ENCODE assay signal across 11 cellular contexts in genomic region chr2:219500135-219500534, GRCh38. TPM values are rescaled to one million over a fixed set of nuclear protein-coding genes. Genes with fewer than 3 reads are reported as not detected.
DNase-seq lines count a peak whose midpoint lies in the region; ATAC-seq and TF ChIP-seq lines count a peak whose summit lies in the region.
"Had no signal": no experiment of that assay in that cellular context is flagged by ENCODE, and none has a peak within 500 bp of the region (broad histone marks: within the 10 kb centered on the region; RNA-seq: fewer than 3 reads in every experiment).

No MANE protein-coding gene starts in this region.

- intact Hi-C loops in activated CD4-positive, alpha-beta T cell treated with anti-CD3 and anti-CD28 coated beads, Interleukin-2, amount 10 ng/mL, durations not matched to agents 24 days and 14 days (cut with micrococcal nuclease): no loop called here
- intact Hi-C loops in mammary epithelial cell (cut with micrococcal nuclease) (no loop called here), posterior cingulate gyrus (cut with DNase I) (no loop called here)

- no peak for DNase-seq in activated CD4-positive, alpha-beta T cell treated with anti-CD3 and anti-CD28 coated beads, Interleukin-2, amount 10 ng/mL, durations not matched to agents 24 days and 14 days
- DNase-seq in activated CD4-positive, alpha-beta T cell treated with anti-CD3 and anti-CD28 coated beads for 4 hours: no peak
- DNase-seq in M059J (ENCODE audit: low read depth): peak; percentile 47
- no peak for DNase-seq in mammary epithelial cell
- no peak for DNase-seq in osteocyte (ENCODE audit: extremely low spot score, unreplicated experiment)
- no peak for DNase-seq in posterior cingulate gyrus
- DNase-seq: activated CD4-positive, alpha-beta T cell treated with anti-CD3 and anti-CD28 coated beads, Interleukin-2, amount 50 U/mL, for 4 hours; DMS153; head of caudate nucleus had no signal

- peaks cover 29% of the 10 kb centered on the region for H3K4me1 Mint-ChIP-seq in activated CD4-positive, alpha-beta T cell treated with anti-CD3 and anti-CD28 coated beads, Interleukin-2, amount 10 ng/mL, durations not matched to agents 24 days and 14 days
- H3K4me1 Mint-ChIP-seq in osteocyte (ENCODE audit: unreplicated experiment): peaks cover 25% of the 10 kb centered on the region

- H3K27me3 ChIP-seq in mammary epithelial cell (ENCODE audit: insufficient read depth, low read length): no peaks in the 10 kb centered on the region

- ATAC-seq in HG02623 (IDR thresholded peaks at IDR 0.05; ENCODE audit: unreplicated experiment): no peak
- no peak for ATAC-seq in GM21390 (IDR thresholded peaks at IDR 0.05; ENCODE audit: unreplicated experiment)

- H3K36me3 Mint-ChIP-seq in activated CD4-positive, alpha-beta T cell treated with anti-CD3 and anti-CD28 coated beads, Interleukin-2, amount 10 ng/mL, durations not matched to agents 24 days and 14 days (ENCODE audit: low read depth): peaks cover 10% of the 10 kb centered on the region
- H3K36me3 Mint-ChIP-seq in osteocyte (ENCODE audit: unreplicated experiment): peaks cover 13% of the 10 kb centered on the region

- peak overlapping the region; percentile 97 for H3K4me3 Mint-ChIP-seq in activated CD4-positive, alpha-beta T cell treated with anti-CD3 and anti-CD28 coated beads, Interleukin-2, amount 10 ng/mL, durations not matched to agents 24 days and 14 days
- peak overlapping the region; percentile 97 for H3K4me3 Mint-ChIP-seq in osteocyte (ENCODE audit: unreplicated experiment)

- TF ChIP-seq CTCF in mammary epithelial cell (conservative IDR thresholded peaks at IDR 0.05 in 1 of 2, IDR thresholded peaks at IDR 0.05 in 1 of 2; ENCODE audit: extremely low read depth in 1 of 2, insufficient read depth in 1 of 2, low read depth in 1 of 2, low read length in 2 of 2): peak; percentile 20 to 37
- TF ChIP-seq CTCF in osteocyte (IDR thresholded peaks at IDR 0.05): peak; percentile 40

- BruUV-seq in mammary epithelial cell (replicated peaks; lab: Mats Ljungman, UMichigan): no TSS peak

- peaks cover 24% of the 10 kb centered on the region for H3K27me3 Mint-ChIP-seq in activated CD4-positive, alpha-beta T cell treated with anti-CD3 and anti-CD28 coated beads, Interleukin-2, amount 10 ng/mL, durations not matched to agents 24 days and 14 days
- H3K27me3 Mint-ChIP-seq in osteocyte (ENCODE audit: unreplicated experiment): no peaks in the 10 kb centered on the region

- H3K9me3 Mint-ChIP-seq in activated CD4-positive, alpha-beta T cell treated with anti-CD3 and anti-CD28 coated beads, Interleukin-2, amount 10 ng/mL, durations not matched to agents 24 days and 14 days: no peaks in the 10 kb centered on the region
- no peaks in the 10 kb centered on the region for H3K9me3 Mint-ChIP-seq in osteocyte (ENCODE audit: unreplicated experiment)

- WGBS in mammary epithelial cell (ENCODE audit: low coverage, missing lambda C conversion rate): 88% methylated on average over 2 of the region's 2 CpGs

- in situ Hi-C loops in mammary epithelial cell (cut with MboI; ENCODE audit: low sequenced_read_pairs in 2 of 2): no loop called here

- peak overlapping the region; percentile 66 for H3K27ac Mint-ChIP-seq in activated CD4-positive, alpha-beta T cell treated with anti-CD3 and anti-CD28 coated beads, Interleukin-2, amount 10 ng/mL, durations not matched to agents 24 days and 14 days
- H3K27ac Mint-ChIP-seq in osteocyte (ENCODE audit: unreplicated experiment): peak overlapping the region; percentile 61

- no peak overlapping the region for H2AFZ ChIP-seq in mammary epithelial cell (ENCODE audit: low read depth, low read length)

- H3K9me3 ChIP-seq in mammary epithelial cell (replicated peaks; ENCODE audit: insufficient read depth, low read length): no peaks in the 10 kb centered on the region

- dilution Hi-C loops in mammary epithelial cell (cut with HindIII; ENCODE audit: low sequenced_read_pairs): loop anchor here (10.0 to 25.0 kb wide), 2 partner anchors 105 to 263 kb away; partner anchors contain the start of genes ANKZF1, ATG9A, GLB1L and STK16

- H3K27ac ChIP-seq in mammary epithelial cell (ENCODE audit: insufficient read depth, low read depth, low read length): no peak overlapping the region

- H3K79me2 ChIP-seq in mammary epithelial cell (ENCODE audit: insufficient read depth, low read length): peaks cover 17% of the 10 kb centered on the region

- no peaks in the 10 kb centered on the region for H3K36me3 ChIP-seq in mammary epithelial cell (ENCODE audit: insufficient read depth, low read length)

- no peak overlapping the region for H3K4me3 ChIP-seq in mammary epithelial cell (replicated peaks in 1 of 3; ENCODE audit: insufficient read depth in 1 of 3, low read depth in 2 of 3, low read length in 3 of 3)

- H4K20me1 ChIP-seq in mammary epithelial cell (ENCODE audit: insufficient read depth, low read length): no peaks in the 10 kb centered on the region

- peaks cover 18% of the 10 kb centered on the region for H3K4me1 ChIP-seq in mammary epithelial cell (ENCODE audit: insufficient read depth, low read length)

- CTCF ChIA-PET in mammary epithelial cell (lab: Charles Lee; ENCODE audit: low non-redundant PET): interaction anchor here (0.7 kb wide), 1 partner anchor 70 kb away, joined by 10 read pairs; no protein-coding TSS in a partner anchor

- H3K4me2 ChIP-seq in mammary epithelial cell (ENCODE audit: insufficient read depth, low read depth, low read length): peak overlapping the region; percentile 72

- H3K9ac ChIP-seq in mammary epithelial cell (ENCODE audit: insufficient read depth, low read length): no peak overlapping the region

RNA-seq across cellular contexts. Expression of gene GMPPA, which starts 1.4 kb away (rescaled TPM):
- total RNA-seq in activated CD4-positive, alpha-beta T cell treated with anti-CD3 and anti-CD28 coated beads, Interleukin-2, amount 10 ng/mL, durations not matched to agents 24 days and 14 days: 45.5 and 46.0 TPM in 2 replicates
- 81.6 and 89.2 TPM in 2 replicates for total RNA-seq in M059J (2014; rRNA removed; shearing (Covaris generic))
- total RNA-seq in mammary epithelial cell (10 to 100 TPM; 37.8 to 50.1 TPM), osteocyte (41.4 and 42.5 TPM in 2 replicates)
- polyA plus RNA-seq in mammary epithelial cell: 69.6 TPM
- 90.8 TPM for polyA minus RNA-seq in mammary epithelial cell

RNA-seq across cellular contexts. Expression of gene ASIC4, which starts 14.1 kb away (rescaled TPM):
- total RNA-seq in activated CD4-positive, alpha-beta T cell treated with anti-CD3 and anti-CD28 coated beads, Interleukin-2, amount 10 ng/mL, durations not matched to agents 24 days and 14 days: not detected in 2 replicates
- total RNA-seq in M059J (2014; rRNA removed; shearing (Covaris generic)): 0.02 and 0.10 TPM in 2 replicates
- total RNA-seq in mammary epithelial cell: under 1 TPM; 0.16 to 0.17 TPM
- polyA plus RNA-seq in mammary epithelial cell: 0.05 TPM
- not detected for polyA minus RNA-seq in mammary epithelial cell
- total RNA-seq in osteocyte: 0.11 and 0.13 TPM in 2 replicates

RNA-seq across cellular contexts. Expression of gene CHPF, which starts 43.5 kb away (rescaled TPM):
- 37.8 and 38.3 TPM in 2 replicates for total RNA-seq in activated CD4-positive, alpha-beta T cell treated with anti-CD3 and anti-CD28 coated beads, Interleukin-2, amount 10 ng/mL, durations not matched to agents 24 days and 14 days
- total RNA-seq in M059J (2014; rRNA removed; shearing (Covaris generic)): 117 and 227 TPM in 2 replicates
- total RNA-seq in mammary epithelial cell (100 to 1,000 TPM; 114 to 274 TPM), osteocyte (144 and 151 TPM in 2 replicates)
- 101 TPM for polyA plus RNA-seq in mammary epithelial cell
- 18.2 TPM for polyA minus RNA-seq in mammary epithelial cell

RNA-seq across cellular contexts. Expression of gene TMEM198, which starts 43.7 kb away (rescaled TPM):
- 3.1 and 3.4 TPM in 2 replicates for total RNA-seq in activated CD4-positive, alpha-beta T cell treated with anti-CD3 and anti-CD28 coated beads, Interleukin-2, amount 10 ng/mL, durations not matched to agents 24 days and 14 days
- total RNA-seq in M059J (2014; rRNA removed; shearing (Covaris generic)): 2.5 and 3.5 TPM in 2 replicates
- 1 to 10 TPM; 1.3 to 5.2 TPM for total RNA-seq in mammary epithelial cell
- 2.0 TPM for polyA plus RNA-seq in mammary epithelial cell
- 0.26 TPM for polyA minus RNA-seq in mammary epithelial cell
- 5.3 and 6.7 TPM in 2 replicates for total RNA-seq in osteocyte
